ENCODE assay signal across 1 cellular context in genomic region chr2:168849610-168850009, GRCh38.
TF ChIP-seq lines count a peak whose summit lies in the region.

No MANE protein-coding gene starts in this region.

TF ChIP-seq in HepG2, 621 proteins besides CTCF, POLR2A, EP300 and RAD21 (continues in another document):
- peak; percentile 24; the same call in 1 of the 2 replicates for TF ChIP-seq NFIC (IDR thresholded peaks at IDR 0.05; ENCODE audit: low read length)
- no peak for TF ChIP-seq ZNF749 (CRISPR knock-in tag; IDR thresholded peaks at IDR 0.05; ENCODE audit: borderline replicate concordance)
- no peak for TF ChIP-seq ZNF3 (CRISPR knock-in tag; IDR thresholded peaks at IDR 0.05)
- TF ChIP-seq ZNF460 (CRISPR knock-in tag; IDR thresholded peaks at IDR 0.05; ENCODE audit: borderline replicate concordance) = no peak
- TF ChIP-seq MBD4 (IDR thresholded peaks at IDR 0.05; ENCODE audit: borderline replicate concordance, low read length) = no peak
- TF ChIP-seq MAFK (conservative IDR thresholded peaks at IDR 0.05 in 1 of 2, IDR thresholded peaks at IDR 0.05 in 1 of 2; ENCODE audit: low read length in 2 of 2) = peak; percentile 54 to 58
- TF ChIP-seq ARID5B (CRISPR knock-in tag; IDR thresholded peaks at IDR 0.05) = peak; percentile 52
- peak; percentile 69; the same call in 1 of the 2 replicates for TF ChIP-seq SMC3 (IDR thresholded peaks at IDR 0.05; ENCODE audit: low read length)
- TF ChIP-seq MAFF (IDR thresholded peaks at IDR 0.05; ENCODE audit: low read depth, low read length) = peak; percentile 58
- no peak for TF ChIP-seq POGK (CRISPR knock-in tag; conservative IDR thresholded peaks at IDR 0.05)
- peak; percentile 80 for TF ChIP-seq HNF4A (CRISPR knock-in tag; IDR thresholded peaks at IDR 0.05)
- 0 out of 2 replicates have a peak, but pooled peaks have one; percentile 21 for TF ChIP-seq SP4 (CRISPR knock-in tag; IDR thresholded peaks at IDR 0.05)
- TF ChIP-seq ZNF362 (CRISPR knock-in tag; IDR thresholded peaks at IDR 0.05; ENCODE audit: borderline replicate concordance) = peak; percentile 94
- no peak for TF ChIP-seq CENPT (CRISPR knock-in tag; IDR thresholded peaks at IDR 0.05; ENCODE audit: low read depth)
- no peak for TF ChIP-seq REPIN1 (CRISPR knock-in tag; IDR thresholded peaks at IDR 0.05; ENCODE audit: borderline replicate concordance, low read depth)
- TF ChIP-seq ZBTB20 (CRISPR knock-in tag; IDR thresholded peaks at IDR 0.05; ENCODE audit: borderline replicate concordance, low read depth) = no peak
- peak; percentile 86 for TF ChIP-seq HNF4G (IDR thresholded peaks at IDR 0.05; ENCODE audit: borderline replicate concordance, low read depth, low read length)
- peak; percentile 52; the same call in 1 of the 2 replicates for TF ChIP-seq HNF4G (CRISPR knock-in tag; IDR thresholded peaks at IDR 0.05; ENCODE audit: borderline replicate concordance, low read depth)
- TF ChIP-seq TFAP4 (IDR thresholded peaks at IDR 0.05; ENCODE audit: borderline replicate concordance, low read depth) = no peak
- 0 out of 2 replicates have a peak, but pooled peaks have one; percentile 20 for TF ChIP-seq ZNF501 (CRISPR knock-in tag; IDR thresholded peaks at IDR 0.05)
- TF ChIP-seq ZNF598 (CRISPR knock-in tag; IDR thresholded peaks at IDR 0.05; ENCODE audit: borderline replicate concordance) = no peak
- no peak for TF ChIP-seq SOX13 (IDR thresholded peaks at IDR 0.05)
- TF ChIP-seq SOX13 (CRISPR knock-in tag; conservative IDR thresholded peaks at IDR 0.05 in 1 of 2, IDR thresholded peaks at IDR 0.05 in 1 of 2) = peak in 1 of 2 experiments; percentile 14; a peak in 1 of 4 replicates
- no peak for TF ChIP-seq ELF3 (CRISPR knock-in tag; IDR thresholded peaks at IDR 0.05)
- TF ChIP-seq NCOR1 (IDR thresholded peaks at IDR 0.05; ENCODE audit: borderline replicate concordance, low read length) = peak; percentile 67; the same call in 1 of the 2 replicates
- TF ChIP-seq PBX2 (CRISPR knock-in tag; IDR thresholded peaks at IDR 0.05) = no peak
- peak; percentile 63 for TF ChIP-seq TEAD3 (CRISPR knock-in tag; optimal IDR thresholded peaks at IDR 0.05; ENCODE audit: borderline replicate concordance)
- TF ChIP-seq ZKSCAN1 (IDR thresholded peaks at IDR 0.05; ENCODE audit: low read length) = no peak
- peak; percentile 24; the same call in 1 of the 2 replicates for TF ChIP-seq GATAD2A (CRISPR knock-in tag; IDR thresholded peaks at IDR 0.05)
- TF ChIP-seq STAG1 (CRISPR knock-in tag; IDR thresholded peaks at IDR 0.05) = peak; percentile 63
- no peak for TF ChIP-seq ZNF839 (CRISPR knock-in tag; IDR thresholded peaks at IDR 0.05; ENCODE audit: borderline replicate concordance)
- TF ChIP-seq TERF1 (CRISPR knock-in tag; IDR thresholded peaks at IDR 0.05) = no peak
- peak; percentile 31 for TF ChIP-seq XRCC5 (optimal IDR thresholded peaks at IDR 0.05; ENCODE audit: low read length)
- TF ChIP-seq NR2F1 (CRISPR knock-in tag; IDR thresholded peaks at IDR 0.05) = 0 out of 4 replicates have a peak, but pooled peaks of 1 of the 2 experiments have one; percentile 10
- TF ChIP-seq REL (CRISPR knock-in tag; conservative IDR thresholded peaks at IDR 0.05) = no peak
- TF ChIP-seq TEAD2 (CRISPR knock-in tag; IDR thresholded peaks at IDR 0.05) = no peak
- no peak for TF ChIP-seq CERS6 (CRISPR knock-in tag; IDR thresholded peaks at IDR 0.05)
- TF ChIP-seq ZNF350 (CRISPR knock-in tag; IDR thresholded peaks at IDR 0.05; ENCODE audit: borderline replicate concordance, low read depth) = 0 out of 2 replicates have a peak, but pooled peaks have one; percentile 22
- no peak for TF ChIP-seq ZNF7 (CRISPR knock-in tag; IDR thresholded peaks at IDR 0.05)
- no peak for TF ChIP-seq E2F1 (CRISPR knock-in tag; IDR thresholded peaks at IDR 0.05)
